ENCODE assay signal across 6 cellular contexts in genomic region chr2:95281786-95282185, GRCh38. TPM values are rescaled to one million over a fixed set of nuclear protein-coding genes. Genes with fewer than 3 reads are reported as not detected.
"Had no signal": no experiment of that assay in that cellular context is flagged by ENCODE, and none has a peak within 500 bp of the region (broad histone marks: within the 10 kb centered on the region; RNA-seq: fewer than 3 reads in every experiment).

No MANE protein-coding gene starts in this region.

- H2AFZ ChIP-seq: GM23248 had no signal

- ATAC-seq: K562 had no signal

- H3K9ac ChIP-seq: GM23248 had no signal

- DNase-seq: GM23248, GOT3, H9, HCEC 1CT, IMR-90 had no signal

- H3K4me3 ChIP-seq: GM23248, K562 had no signal

- H3K27ac ChIP-seq: GM23248 had no signal

- FAIRE-seq: K562 had no signal

RNA-seq across cellular contexts. Expression of gene PROM2, which starts 7.5 kb away (rescaled TPM):
- total RNA-seq: IMR-90, K562 had no signal
- polyA plus RNA-seq: K562 had no signal

RNA-seq across cellular contexts. Expression of gene KCNIP3, which starts 15.4 kb away (rescaled TPM):
- polyA plus RNA-seq: K562 had no signal
